Comparison of ENCODE assay signal across 14 cellular contexts in genomic region chr13:25406377-25406776, GRCh38. TPM values are rescaled to one million over a fixed set of nuclear protein-coding genes. Genes with fewer than 3 reads are reported as not detected.
DNase-seq lines count a peak whose midpoint lies in the region; ATAC-seq, FAIRE-seq and TF ChIP-seq lines count a peak whose summit lies in the region.
"Had no signal": no experiment of that assay in that cellular context is flagged by ENCODE, and none has a peak within 500 bp of the region (broad histone marks: within the 10 kb centered on the region; RNA-seq: fewer than 3 reads in every experiment).

No MANE protein-coding gene starts in this region.

- no peaks in the 10 kb centered on the region for H3K36me3 Mint-ChIP-seq in progenitor cell of endocrine pancreas (ENCODE audit: insufficient read depth)
- H3K36me3 Mint-ChIP-seq: activated naive CD4-positive, alpha-beta T cell treated with anti-CD3 and anti-CD28 coated beads, Interleukin-2, amount 50 U/mL, for 24 hours had no signal

- H3K9me3 Mint-ChIP-seq in progenitor cell of endocrine pancreas (ENCODE audit: low read depth) = no peaks in the 10 kb centered on the region
- H3K9me3 Mint-ChIP-seq: activated naive CD4-positive, alpha-beta T cell treated with anti-CD3 and anti-CD28 coated beads, Interleukin-2, amount 50 U/mL, for 24 hours had no signal

- no peak overlapping the region for H3K9ac ChIP-seq in GM12878 (ENCODE audit: control insufficient read depth, insufficient read depth, low read length)

- no peak for TF ChIP-seq EP300 in GM12878 (IDR thresholded peaks at IDR 0.05; ENCODE audit: borderline replicate concordance in 1 of 2, control insufficient read depth in 1 of 2, low read depth in 2 of 2, low read length in 2 of 2)

- TF ChIP-seq CTCF in LNCaP clone FGC (IDR thresholded peaks at IDR 0.05; ENCODE audit: control insufficient read depth, extremely low read depth, insufficient read depth) (peak; percentile 41), GM12878 (IDR thresholded peaks at IDR 0.05 in 2 of 3, conservative IDR thresholded peaks at IDR 0.05 in 1 of 3; ENCODE audit: control insufficient read depth in 2 of 3, extremely low read depth in 1 of 3, insufficient read depth in 1 of 3, low read depth in 3 of 3, low read length in 3 of 3) (no peak; a peak in 1 of 6 replicates), progenitor cell of endocrine pancreas (IDR thresholded peaks at IDR 0.05; ENCODE audit: unreplicated experiment) (peak; percentile 13)

- intact Hi-C loops in GM12878 (cut with micrococcal nuclease; ENCODE audit: unreplicated experiment) = no loop called here

- H2AFZ ChIP-seq in GM12878 (ENCODE audit: control insufficient read depth, low read depth, low read length) = no peak overlapping the region

- no TSS peak for BruUV-seq in GM12878 (replicated peaks; lab: Mats Ljungman, UMichigan)

- SMC1A ChIA-PET in GM12878 (lab: Charles Lee; ENCODE audit: uncharacterized antibody, unreplicated experiment) = no interaction called here

- ATAC-seq in GM12878 (peak; percentile 31; the same call in 1 of the 3 replicates), HG03175 (IDR thresholded peaks at IDR 0.05; ENCODE audit: unreplicated experiment) (no peak)
- ATAC-seq: heart right ventricle, SK-N-SH treated with all-trans-retinoic acid at 6 μM for 48 hours had no signal

- H3K4me3 ChIP-seq in LNCaP clone FGC (ENCODE audit: low read depth, low read length) (no peak overlapping the region), GM12878 (no peak overlapping the region)
- H3K4me3 ChIP-seq: heart right ventricle had no signal

- TF ChIP-seq RAD21 in GM12878 (IDR thresholded peaks at IDR 0.05; ENCODE audit: insufficient read depth, low read depth, low read length) = no peak

- no peak for FAIRE-seq in GM12878 (lab: Jason Lieb, UNC)

- DNase-seq in NCI-H524 (lab: John Stamatoyannopoulos, UW) = peak; percentile 54 to 75
- DNase-seq in NCI-H524 treated with DMSO at 0.1 percent for 48 hours (lab: John Stamatoyannopoulos, UW) = no peak
- peak; percentile 3 for DNase-seq in LNCaP clone FGC (ENCODE audit: low read depth)
- DNase-seq in GM12878 (ENCODE audit: low read depth, low spot score) = no peak
- no peak for DNase-seq in progenitor cell of endocrine pancreas (ENCODE audit: low spot score, unreplicated experiment)
- DNase-seq in central memory CD4-positive, alpha-beta T cell = no peak
- no peak for DNase-seq in SHP77 treated with DMSO at 0.1 percent for 48 hours (lab: John Stamatoyannopoulos, UW)
- DNase-seq: activated CD4-positive, alpha-beta T cell treated with anti-CD3 and anti-CD28 coated beads, Interleukin-2, amount 50 U/mL, for 4 hours; effector CD4-positive, alpha-beta T cell; heart right ventricle had no signal

- H3K4me1 ChIP-seq in GM12878 (ENCODE audit: control insufficient read depth, insufficient read depth, low read length) = no peaks in the 10 kb centered on the region
- H3K4me1 ChIP-seq: heart right ventricle had no signal

- CTCF ChIA-PET in GM12878 (lab: Yijun Ruan, JAX) = interaction anchor here (0.6 kb wide), 1 partner anchor 161 kb away, joined by 3 read pairs; no protein-coding TSS in a partner anchor

- H3K27ac Mint-ChIP-seq in progenitor cell of endocrine pancreas = no peak overlapping the region
- H3K27ac Mint-ChIP-seq: activated naive CD4-positive, alpha-beta T cell treated with anti-CD3 and anti-CD28 coated beads, Interleukin-2, amount 50 U/mL, for 24 hours; mesothelial cell of epicardium had no signal

- RAD21 ChIA-PET in GM12878 (lab: Charles Lee; ENCODE audit: unreplicated experiment) = no interaction called here

- no peaks in the 10 kb centered on the region for H3K36me3 ChIP-seq in GM12878 (ENCODE audit: control insufficient read depth in 2 of 2, insufficient read depth in 2 of 2, low read length in 1 of 2)
- H3K36me3 ChIP-seq: heart right ventricle had no signal

- no peak overlapping the region for H3K4me2 ChIP-seq in GM12878 (ENCODE audit: control insufficient read depth, insufficient read depth)

- 47% methylated on average over 1 of the region's 1 CpG for WGBS in GM12878 (ENCODE audit: insufficient coverage, insufficient replicate concordance, low lambda C conversion rate, missing lambda C conversion rate)

- no peak for TF ChIP-seq POLR2A in GM12878 (IDR thresholded peaks at IDR 0.05; ENCODE audit: low read depth, low read length)

- H3K4me3 Mint-ChIP-seq in progenitor cell of endocrine pancreas (ENCODE audit: low read depth) = no peak overlapping the region
- H3K4me3 Mint-ChIP-seq: activated naive CD4-positive, alpha-beta T cell treated with anti-CD3 and anti-CD28 coated beads, Interleukin-2, amount 50 U/mL, for 24 hours; mesothelial cell of epicardium had no signal

- H3K79me2 ChIP-seq in GM12878 (ENCODE audit: control insufficient read depth, insufficient read depth, low read length) = no peaks in the 10 kb centered on the region

- H3K27me3 ChIP-seq in GM12878 (replicated peaks in 1 of 2; ENCODE audit: control insufficient read depth in 2 of 2, insufficient read depth in 2 of 2, low read length in 1 of 2) = peaks cover 0 to 2% of the 10 kb centered on the region in 2 experiments; a peak in 1 of 4 replicates

- POLR2A ChIA-PET in GM12878 (lab: Charles Lee) = no interaction called here

- no peaks in the 10 kb centered on the region for H3K4me1 Mint-ChIP-seq in progenitor cell of endocrine pancreas (ENCODE audit: low read depth)
- H3K4me1 Mint-ChIP-seq: activated naive CD4-positive, alpha-beta T cell treated with anti-CD3 and anti-CD28 coated beads, Interleukin-2, amount 50 U/mL, for 24 hours had no signal

- H4K20me1 ChIP-seq in GM12878 (ENCODE audit: control insufficient read depth, insufficient read depth) = no peaks in the 10 kb centered on the region

- peaks cover 23% of the 10 kb centered on the region for H3K27me3 Mint-ChIP-seq in progenitor cell of endocrine pancreas

- H3K9me3 ChIP-seq in GM12878 (replicated peaks; ENCODE audit: control insufficient read depth, insufficient read depth, low read length) = no peaks in the 10 kb centered on the region; the same call in 2 of the 3 replicates

- in situ Hi-C loops in GM12878 (cut with MboI) = no loop called here

- no peak overlapping the region for H3K27ac ChIP-seq in GM12878 (ENCODE audit: control insufficient read depth, insufficient read depth)
- H3K27ac ChIP-seq: heart right ventricle had no signal

TF ChIP-seq in GM12878, 131 proteins besides CTCF, POLR2A, EP300 and RAD21 (continues in another document):
- TF ChIP-seq REST (IDR thresholded peaks at IDR 0.05; ENCODE audit: low read depth, low read length) = no peak
- TF ChIP-seq PML (IDR thresholded peaks at IDR 0.05; ENCODE audit: low read length) = no peak
- TF ChIP-seq RB1 (IDR thresholded peaks at IDR 0.05; ENCODE audit: borderline replicate concordance) = no peak

RNA-seq across cellular contexts. Expression of gene ATP8A2, which starts 34.6 kb away (rescaled TPM):
- total RNA-seq in GM12878 (2013; cell fraction: nucleolus; rRNA removed) = not detected in 2 replicates
- 0.05 TPM in 1 of 2 replicates, not detected in the other for total RNA-seq in GM12878 (2014; rRNA removed)
- total RNA-seq in GM12878 (2014; rRNA removed; fragmentation: Illumina TruSeq; extraction: Trizol) = not detected in 2 replicates
- total RNA-seq in GM12878 (2021) = not detected in 2 replicates
- not detected for polyA plus RNA-seq in GM12878 (2011; ENCODE audit: low read depth)
- 0.01 and 0.04 TPM in 2 replicates for polyA plus RNA-seq in GM12878 (2011; rRNA removed)
- polyA plus RNA-seq in GM12878 (2011; cell fraction: cytosol; rRNA removed) = 0.03 TPM in 1 of 2 replicates, not detected in the other
- polyA plus RNA-seq in GM12878 (2011; cell fraction: nucleus; rRNA removed) = 0.03 and 0.04 TPM in 2 replicates
- polyA plus RNA-seq in GM12878 (2012) = 0.01 TPM in 1 of 2 replicates, not detected in the other
- polyA plus RNA-seq in GM12878 (2014; fragmentation: Illumina TruSeq; extraction: Trizol) = 0.01 TPM in 1 of 2 replicates, not detected in the other
- polyA plus RNA-seq in GM12878 (2014; fragmentation: Nextera tagmentation; extraction: Ambion mirVana) = not detected
- 0.04 and 0.06 TPM in 2 replicates for polyA plus RNA-seq in GM12878 (2014; rRNA removed)
- polyA plus RNA-seq in GM12878 (2016; fragmentation: Nextera tagmentation; extraction: Ambion mirVana) = not detected
- 0.07 TPM in 1 of 2 replicates, not detected in the other for polyA minus RNA-seq in GM12878 (2011; rRNA and poly(A)+ RNA removed)
- polyA minus RNA-seq in GM12878 (2011; cell fraction: cytosol; rRNA and poly(A)+ RNA removed) = not detected in 2 replicates
- polyA minus RNA-seq in GM12878 (2011; cell fraction: nucleus; rRNA and poly(A)+ RNA removed) = not detected in 2 replicates
- total RNA-seq in progenitor cell of endocrine pancreas = 0.38 and 0.49 TPM in 2 replicates

Comparison
In these comparisons a context has a peak if more than half of its experiments do, and no peak if none do; other contexts are left out.
1. DNase-seq: peak in NCI-H524 (2 of 2) and LNCaP clone FGC (single experiment); none in NCI-H524 treated with DMSO at 0.1 percent for 48 hours (single experiment), GM12878 (single experiment), progenitor cell of endocrine pancreas (single experiment), central memory CD4-positive, alpha-beta T cell (single experiment) and SHP77 treated with DMSO at 0.1 percent for 48 hours (single experiment).
2. CTCF ChIP-seq: peak in LNCaP clone FGC (single experiment) and progenitor cell of endocrine pancreas (single experiment); none in GM12878 (0 of 3).